Comparison of ENCODE assay signal across 8 cellular contexts in the genomic region with DNA sequence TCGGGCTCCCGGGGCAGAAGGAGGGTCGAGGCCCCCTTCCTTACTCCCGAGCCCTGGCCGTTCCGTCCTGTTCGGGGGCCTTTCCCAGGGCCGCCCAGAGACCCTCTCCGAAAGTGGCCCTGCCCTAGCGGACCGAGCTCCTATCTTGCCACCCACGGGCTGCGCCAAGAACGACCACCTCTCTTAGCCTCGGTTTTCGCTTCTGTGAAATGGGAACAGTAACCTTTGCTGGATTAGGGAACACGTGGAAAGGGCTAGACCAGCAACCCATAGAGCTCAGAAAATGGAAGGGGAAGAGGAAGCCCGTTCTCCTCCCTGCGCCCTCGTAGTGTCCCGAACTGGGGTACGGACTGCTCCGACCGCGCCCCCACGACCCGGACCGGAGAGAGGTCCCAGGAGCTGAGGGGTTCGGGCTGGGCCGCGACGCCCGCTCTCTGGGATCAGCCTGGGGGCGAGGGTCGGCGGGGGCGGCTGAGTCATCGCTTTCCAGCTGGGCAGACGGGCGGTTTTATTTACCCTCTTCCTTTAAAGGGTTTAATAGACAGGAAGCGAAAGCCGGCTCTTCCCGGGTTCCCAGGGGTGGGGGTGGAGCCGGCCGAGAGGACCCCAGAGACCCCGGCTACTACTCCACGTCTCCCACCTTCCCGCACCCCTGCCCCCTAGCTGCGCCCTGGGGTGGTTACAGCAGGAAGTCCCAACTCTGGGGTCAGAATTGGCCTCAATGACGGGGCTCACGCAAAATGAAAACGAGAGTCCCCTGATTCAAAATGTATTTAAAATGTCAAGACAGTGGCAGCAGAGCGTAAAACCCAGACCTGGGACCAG. TPM values are rescaled to one million over a fixed set of nuclear protein-coding genes. Genes with fewer than 3 reads are reported as not detected.
DNase-seq lines count a peak whose midpoint lies in the region; ATAC-seq and TF ChIP-seq lines count a peak whose summit lies in the region.

No MANE protein-coding gene starts in this region.

- H3K36me3 ChIP-seq in ectodermal cell (ENCODE audit: control insufficient read depth, insufficient read depth, low read length) = no peaks in the 10 kb centered on the region
- no peaks in the 10 kb centered on the region for H3K36me3 ChIP-seq in upper lobe of left lung

- H3K4me3 ChIP-seq in ectodermal cell (ENCODE audit: insufficient read depth, low read depth, low read length) = peak overlapping the region; percentile 23
- peak overlapping the region; percentile 32 for H3K4me3 ChIP-seq in mononuclear cell (ENCODE audit: low read length)
- H3K4me3 ChIP-seq in upper lobe of left lung = peak overlapping the region; percentile 4 to 65 (median 62)

- no peak overlapping the region for H3K27ac ChIP-seq in ectodermal cell (ENCODE audit: insufficient read depth, low read depth, low read length, poor library complexity, severe bottlenecking)
- H3K27ac ChIP-seq in upper lobe of left lung = peak overlapping the region; percentile 54 to 85 (median 75)

- TF ChIP-seq POLR2A in upper lobe of left lung (IDR thresholded peaks at IDR 0.05) = peak in 1 of 4 donors; percentile 28

- 5 to 6% methylated on average over 53 of the region's 53 CpGs for WGBS in ectodermal cell, 2 experiments
- WGBS in upper lobe of left lung, 2 donors = 4 to 6% methylated on average over 27 to 48 of the region's 53 CpGs

- H3K4me1 ChIP-seq in ectodermal cell (ENCODE audit: control insufficient read depth, insufficient read depth, low read length) (peaks cover 18% of the 10 kb centered on the region), mononuclear cell (ENCODE audit: insufficient read depth, low read length) (peaks cover 49% of the 10 kb centered on the region), upper lobe of left lung (peaks cover 29 to 52% (median 35%) of the 10 kb centered on the region in 4 donors)

- ATAC-seq in HG03280 (IDR thresholded peaks at IDR 0.05; ENCODE audit: unreplicated experiment) (peak; percentile 33), upper lobe of left lung (ENCODE audit: low FRiP score in 2 of 2) (peak; percentile 9 to 25), HG02981 (IDR thresholded peaks at IDR 0.05; ENCODE audit: unreplicated experiment) (no peak)

- H3K27me3 ChIP-seq in ectodermal cell (ENCODE audit: control insufficient read depth, insufficient read depth, low read length, poor library complexity, severe bottlenecking) (peaks cover 62% of the 10 kb centered on the region), mononuclear cell (ENCODE audit: insufficient read depth, low read length) (peaks cover 26% of the 10 kb centered on the region), upper lobe of left lung (peaks cover 0 to 13% (median 0%) of the 10 kb centered on the region in 4 donors)

- no peak for TF ChIP-seq EP300 in upper lobe of left lung (IDR thresholded peaks at IDR 0.05)

- H3K9me3 ChIP-seq in ectodermal cell (ENCODE audit: control insufficient read depth, low read length) (no peaks in the 10 kb centered on the region), mononuclear cell (ENCODE audit: low read depth, low read length) (no peaks in the 10 kb centered on the region), upper lobe of left lung (no peaks in the 10 kb centered on the region)

- no peak for TF ChIP-seq CTCF in upper lobe of left lung (IDR thresholded peaks at IDR 0.05)

- DNase-seq in SIG-M5 treated with dmso at 0.1 percent for 504 hours (lab: John Stamatoyannopoulos, UW; ENCODE audit: unreplicated experiment) = peak; percentile 51
- no peak for DNase-seq in SIG-M5 (lab: John Stamatoyannopoulos, UW)
- peak; percentile 81 for DNase-seq in SW480 (ENCODE audit: low spot score)
- DNase-seq in upper lobe of left lung = peak; percentile 55 to 91

RNA-seq across cellular contexts. Expression of a gene that starts 0.9 kb away (rescaled TPM):
- polyA plus RNA-seq in ectodermal cell (2013, experiment 1 of 4) = 4.6 TPM
- 2.9 TPM for polyA plus RNA-seq in ectodermal cell (2013, experiment 2 of 4)
- polyA plus RNA-seq in ectodermal cell (2013, experiment 3 of 4) = 3.3 TPM
- polyA plus RNA-seq in ectodermal cell (2013, experiment 4 of 4) = 2.6 TPM
- 1.7 TPM for total RNA-seq in mononuclear cell
- 10 to 100 TPM in 4 of 6 donors, 1 to 10 TPM in 1, not detected in 1; 8.6 to 38.9 (median 21.0) TPM for total RNA-seq in upper lobe of left lung

RNA-seq across cellular contexts. Expression of a gene that starts 44.5 kb away (rescaled TPM):
- polyA plus RNA-seq in ectodermal cell (2013, experiment 1 of 4) = 49.6 TPM
- polyA plus RNA-seq in ectodermal cell (2013, experiment 2 of 4) = 35.2 TPM
- 50.7 TPM for polyA plus RNA-seq in ectodermal cell (2013, experiment 3 of 4)
- 58.4 TPM for polyA plus RNA-seq in ectodermal cell (2013, experiment 4 of 4)
- total RNA-seq in mononuclear cell = 12.2 TPM
- total RNA-seq in upper lobe of left lung = 10 to 100 TPM; 23.4 to 71.9 (median 33.6) TPM
